9 cellular contexts compared by ENCODE assay signal in genomic region chr5:55923177-55923872, GRCh38.
DNase-seq lines count a peak whose midpoint lies in the region; ATAC-seq and TF ChIP-seq lines count a peak whose summit lies in the region.
"Had no signal": no experiment of that assay in that cellular context is flagged by ENCODE, and none has a peak within 500 bp of the region (broad histone marks: within the 10 kb centered on the region; RNA-seq: fewer than 3 reads in every experiment).

No MANE protein-coding gene starts in this region.

- intact Hi-C loops in mucosa of descending colon (cut with DNase I, micrococcal nuclease), result no loop called here

- H3K36me3 ChIP-seq in CD4-positive, CD25-positive, alpha-beta regulatory T cell (ENCODE audit: control insufficient read depth, insufficient read depth, low read length), result no peaks in the 10 kb centered on the region
- H3K36me3 ChIP-seq in mucosa of descending colon (ENCODE audit: low read depth), result no peaks in the 10 kb centered on the region
- no peaks in the 10 kb centered on the region for H3K36me3 ChIP-seq in WERI-Rb-1
- H3K36me3 ChIP-seq: cardiac muscle cell had no signal

- peak overlapping the region; percentile 73 to 96 (median 93) for H3K4me3 Mint-ChIP-seq in CD4-positive, CD25-positive, alpha-beta regulatory T cell
- peak overlapping the region; percentile 82 for H3K4me3 Mint-ChIP-seq in activated naive CD8-positive, alpha-beta T cell treated with anti-CD3 and anti-CD28 coated beads, Interleukin-2, amount 50 U/mL, for 24 hours
- no peak overlapping the region for H3K4me3 Mint-ChIP-seq in glutamatergic neuron (ENCODE audit: unreplicated experiment)

- H3K9me3 Mint-ChIP-seq in CD4-positive, CD25-positive, alpha-beta regulatory T cell, result no peaks in the 10 kb centered on the region
- H3K9me3 Mint-ChIP-seq in activated naive CD8-positive, alpha-beta T cell treated with anti-CD3 and anti-CD28 coated beads, Interleukin-2, amount 50 U/mL, for 24 hours, result no peaks in the 10 kb centered on the region
- no peaks in the 10 kb centered on the region for H3K9me3 Mint-ChIP-seq in glutamatergic neuron (ENCODE audit: unreplicated experiment)

- peaks cover 4 to 22% (median 15%) of the 10 kb centered on the region in 4 donors for H3K4me1 Mint-ChIP-seq in CD4-positive, CD25-positive, alpha-beta regulatory T cell
- peaks cover 20% of the 10 kb centered on the region for H3K4me1 Mint-ChIP-seq in activated naive CD8-positive, alpha-beta T cell treated with anti-CD3 and anti-CD28 coated beads, Interleukin-2, amount 50 U/mL, for 24 hours
- no peaks in the 10 kb centered on the region for H3K4me1 Mint-ChIP-seq in glutamatergic neuron (ENCODE audit: low read depth, unreplicated experiment)

- no peaks in the 10 kb centered on the region for H3K9me3 ChIP-seq in CD4-positive, CD25-positive, alpha-beta regulatory T cell (ENCODE audit: control insufficient read depth in 2 of 2, low read length in 2 of 2)
- no peaks in the 10 kb centered on the region for H3K9me3 ChIP-seq in mucosa of descending colon
- no peaks in the 10 kb centered on the region for H3K9me3 ChIP-seq in WERI-Rb-1 (ENCODE audit: severe bottlenecking)

- H3K27me3 ChIP-seq in CD4-positive, CD25-positive, alpha-beta regulatory T cell (ENCODE audit: control insufficient read depth, insufficient read depth, low read length), result no peaks in the 10 kb centered on the region
- H3K27me3 ChIP-seq in HL-60 (ENCODE audit: insufficient read depth, poor library complexity, severe bottlenecking), result no peaks in the 10 kb centered on the region
- no peaks in the 10 kb centered on the region for H3K27me3 ChIP-seq in WERI-Rb-1 (ENCODE audit: insufficient read depth, low read depth, severe bottlenecking)
- H3K27me3 ChIP-seq: cardiac muscle cell had no signal

- DNase-seq in CD4-positive, CD25-positive, alpha-beta regulatory T cell, result peak in 1 of 3 donors; percentile 47
- peak in 1 of 2 experiments; percentile 33 for DNase-seq in HL-60 (ENCODE audit: low read depth in 1 of 2, low spot score in 1 of 2)
- no peak for DNase-seq in activated naive CD8-positive, alpha-beta T cell treated with anti-CD3 and anti-CD28 coated beads, Interleukin-2, amount 50 U/mL, for 24 hours
- DNase-seq in mucosa of descending colon, result peak in 1 of 3 donors; percentile 10
- DNase-seq in WERI-Rb-1, result no peak
- no peak for DNase-seq in amniotic stem cell (lab: John Stamatoyannopoulos, UW)
- no peak for DNase-seq in glutamatergic neuron

- TF ChIP-seq CTCF in HL-60 (IDR thresholded peaks at IDR 0.05; ENCODE audit: insufficient read depth, low read length) (no peak), mucosa of descending colon (IDR thresholded peaks at IDR 0.05) (no peak), WERI-Rb-1 (IDR thresholded peaks at IDR 0.05; ENCODE audit: low read depth, low read length) (no peak), glutamatergic neuron (IDR thresholded peaks at IDR 0.05; ENCODE audit: partially characterized antibody, unreplicated experiment) (no peak)

- H3K27ac ChIP-seq in CD4-positive, CD25-positive, alpha-beta regulatory T cell (ENCODE audit: insufficient read depth, low read length, poor library complexity, severe bottlenecking), result no peak overlapping the region
- H3K27ac ChIP-seq in HL-60 (replicated peaks) (no peak overlapping the region), WERI-Rb-1 (no peak overlapping the region)
- H3K27ac ChIP-seq: cardiac muscle cell had no signal

- peaks cover 9% of the 10 kb centered on the region for H3K27me3 Mint-ChIP-seq in CD4-positive, CD25-positive, alpha-beta regulatory T cell
- peaks cover 3% of the 10 kb centered on the region for H3K27me3 Mint-ChIP-seq in activated naive CD8-positive, alpha-beta T cell treated with anti-CD3 and anti-CD28 coated beads, Interleukin-2, amount 50 U/mL, for 24 hours
- H3K27me3 Mint-ChIP-seq in glutamatergic neuron (ENCODE audit: unreplicated experiment), result peaks cover 2% of the 10 kb centered on the region

- H3K27ac Mint-ChIP-seq in CD4-positive, CD25-positive, alpha-beta regulatory T cell, result peak overlapping the region in 2 of 3 donors; percentile 68 to 83
- peak overlapping the region; percentile 88 for H3K27ac Mint-ChIP-seq in activated naive CD8-positive, alpha-beta T cell treated with anti-CD3 and anti-CD28 coated beads, Interleukin-2, amount 50 U/mL, for 24 hours
- H3K27ac Mint-ChIP-seq in glutamatergic neuron (ENCODE audit: unreplicated experiment), result no peak overlapping the region

- H3K4me1 ChIP-seq in CD4-positive, CD25-positive, alpha-beta regulatory T cell (ENCODE audit: control insufficient read depth, insufficient read depth, low read length, poor library complexity, severe bottlenecking), result peaks cover 13% of the 10 kb centered on the region
- H3K4me1 ChIP-seq in mucosa of descending colon (ENCODE audit: low read depth), result no peaks in the 10 kb centered on the region

- H3K36me3 Mint-ChIP-seq in CD4-positive, CD25-positive, alpha-beta regulatory T cell, result no peaks in the 10 kb centered on the region
- no peaks in the 10 kb centered on the region for H3K36me3 Mint-ChIP-seq in activated naive CD8-positive, alpha-beta T cell treated with anti-CD3 and anti-CD28 coated beads, Interleukin-2, amount 50 U/mL, for 24 hours (ENCODE audit: low read depth)
- H3K36me3 Mint-ChIP-seq in glutamatergic neuron (ENCODE audit: unreplicated experiment), result no peaks in the 10 kb centered on the region

- peak overlapping the region; percentile 73 for H3K4me3 ChIP-seq in CD4-positive, CD25-positive, alpha-beta regulatory T cell (ENCODE audit: low read depth, low read length)
- H3K4me3 ChIP-seq in HL-60 (replicated peaks; ENCODE audit: insufficient read depth, low read length) (peak overlapping the region; percentile 31), mucosa of descending colon (no peak overlapping the region), WERI-Rb-1 (ENCODE audit: low read depth, low read length) (no peak overlapping the region)
- H3K4me3 ChIP-seq: cardiac muscle cell had no signal

- peak; percentile 38 to 44 for ATAC-seq in CD4-positive, CD25-positive, alpha-beta regulatory T cell (ENCODE audit: low read depth in 2 of 2)
- ATAC-seq in activated naive CD8-positive, alpha-beta T cell treated with anti-CD3 and anti-CD28 coated beads, Interleukin-2, amount 50 U/mL, for 24 hours, result no peak
- ATAC-seq in mucosa of descending colon (peak; percentile 54), HG03280 (IDR thresholded peaks at IDR 0.05; ENCODE audit: unreplicated experiment) (no peak)

Comparison
In these comparisons a context has a peak if more than half of its experiments do, and no peak if none do; other contexts are left out.
1. ATAC-seq: peak in CD4-positive, CD25-positive, alpha-beta regulatory T cell (2 of 2) and mucosa of descending colon (single experiment); none in activated naive CD8-positive, alpha-beta T cell treated with anti-CD3 and anti-CD28 coated beads, Interleukin-2, amount 50 U/mL, for 24 hours (single experiment) and HG03280 (single experiment).
2. H3K4me3 ChIP-seq: peak in CD4-positive, CD25-positive, alpha-beta regulatory T cell (single experiment) and HL-60 (single experiment); none in mucosa of descending colon (single experiment) and WERI-Rb-1 (single experiment).